In the genomic region with DNA sequence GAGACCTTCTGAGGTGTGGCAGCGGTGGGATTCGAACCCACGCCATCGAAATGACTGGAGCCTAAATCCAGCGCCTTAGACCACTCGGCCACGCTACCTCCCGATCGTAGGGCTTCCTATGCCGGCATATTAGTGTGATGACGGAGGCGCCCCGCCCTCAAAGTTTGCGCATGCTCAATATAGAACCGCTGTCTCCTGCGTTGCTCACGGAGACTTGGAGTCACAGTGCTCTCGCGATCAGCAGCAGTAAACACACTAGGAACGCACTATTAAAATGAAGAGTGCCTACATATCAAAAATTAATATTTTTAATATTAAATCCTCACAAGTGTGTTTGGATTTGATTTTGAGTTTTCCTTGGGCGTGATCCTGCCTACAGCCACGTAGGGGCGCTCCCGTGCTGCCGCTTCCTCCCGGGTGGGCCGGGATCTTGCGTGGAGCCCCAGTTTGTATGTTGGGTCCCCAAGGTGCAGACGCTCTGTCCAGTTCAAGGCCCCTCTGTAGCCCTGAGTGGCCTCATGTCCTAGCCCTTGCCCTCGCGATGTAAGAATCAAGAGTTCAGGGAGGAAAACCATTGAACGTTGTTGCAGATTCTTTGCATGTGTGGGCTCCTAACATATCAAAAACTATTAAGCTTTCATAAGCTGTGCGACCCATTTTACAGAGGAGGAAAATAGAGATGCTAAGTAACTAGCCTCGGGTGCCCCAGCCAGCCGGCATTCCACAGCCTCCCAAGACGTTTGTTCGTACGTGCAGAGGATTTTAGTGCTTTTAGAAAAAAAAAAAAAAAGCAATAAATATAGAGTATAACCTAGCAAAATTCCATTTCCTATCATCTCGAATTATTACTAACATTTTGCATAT, we compare ENCODE assay signal across 1 cellular context.
TF ChIP-seq lines count a peak whose summit lies in the region.

No MANE protein-coding gene starts in this region.

TF ChIP-seq in A549, 52 proteins besides CTCF, POLR2A, EP300 and RAD21 (continued from another document):
- TF ChIP-seq, protein P1, sequence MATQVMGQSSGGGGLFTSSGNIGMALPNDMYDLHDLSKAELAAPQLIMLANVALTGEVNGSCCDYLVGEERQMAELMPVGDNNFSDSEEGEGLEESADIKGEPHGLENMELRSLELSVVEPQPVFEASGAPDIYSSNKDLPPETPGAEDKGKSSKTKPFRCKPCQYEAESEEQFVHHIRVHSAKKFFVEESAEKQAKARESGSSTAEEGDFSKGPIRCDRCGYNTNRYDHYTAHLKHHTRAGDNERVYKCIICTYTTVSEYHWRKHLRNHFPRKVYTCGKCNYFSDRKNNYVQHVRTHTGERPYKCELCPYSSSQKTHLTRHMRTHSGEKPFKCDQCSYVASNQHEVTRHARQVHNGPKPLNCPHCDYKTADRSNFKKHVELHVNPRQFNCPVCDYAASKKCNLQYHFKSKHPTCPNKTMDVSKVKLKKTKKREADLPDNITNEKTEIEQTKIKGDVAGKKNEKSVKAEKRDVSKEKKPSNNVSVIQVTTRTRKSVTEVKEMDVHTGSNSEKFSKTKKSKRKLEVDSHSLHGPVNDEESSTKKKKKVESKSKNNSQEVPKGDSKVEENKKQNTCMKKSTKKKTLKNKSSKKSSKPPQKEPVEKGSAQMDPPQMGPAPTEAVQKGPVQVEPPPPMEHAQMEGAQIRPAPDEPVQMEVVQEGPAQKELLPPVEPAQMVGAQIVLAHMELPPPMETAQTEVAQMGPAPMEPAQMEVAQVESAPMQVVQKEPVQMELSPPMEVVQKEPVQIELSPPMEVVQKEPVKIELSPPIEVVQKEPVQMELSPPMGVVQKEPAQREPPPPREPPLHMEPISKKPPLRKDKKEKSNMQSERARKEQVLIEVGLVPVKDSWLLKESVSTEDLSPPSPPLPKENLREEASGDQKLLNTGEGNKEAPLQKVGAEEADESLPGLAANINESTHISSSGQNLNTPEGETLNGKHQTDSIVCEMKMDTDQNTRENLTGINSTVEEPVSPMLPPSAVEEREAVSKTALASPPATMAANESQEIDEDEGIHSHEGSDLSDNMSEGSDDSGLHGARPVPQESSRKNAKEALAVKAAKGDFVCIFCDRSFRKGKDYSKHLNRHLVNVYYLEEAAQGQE (IDR thresholded peaks at IDR 0.05), result peak; percentile 51; the same call in 1 of the 2 replicates
- TF ChIP-seq GATA3 (IDR thresholded peaks at IDR 0.05; ENCODE audit: borderline replicate concordance) (peak; percentile 41; the same call in 1 of the 2 replicates), KDM5A (IDR thresholded peaks at IDR 0.05) (peak; percentile 83), MYC (IDR thresholded peaks at IDR 0.05; ENCODE audit: borderline replicate concordance, low read length) (0 out of 2 replicates have a peak, but pooled peaks have one; percentile 42), HDAC2 (IDR thresholded peaks at IDR 0.05) (peak; percentile 89; the same call in 1 of the 2 replicates), RCOR1 (IDR thresholded peaks at IDR 0.05; ENCODE audit: low read depth, low read length) (peak; percentile 76; the same call in 1 of the 2 replicates), TP53 (CRISPR knock-in tag; IDR thresholded peaks at IDR 0.05) (no peak), CHD4 (IDR thresholded peaks at IDR 0.05; ENCODE audit: borderline replicate concordance) (peak; percentile 92), JUN (IDR thresholded peaks at IDR 0.05) (no peak), SMC3 (IDR thresholded peaks at IDR 0.05) (peak; percentile 86), EHMT2 (IDR thresholded peaks at IDR 0.05; ENCODE audit: low read depth) (no peak), RARB (CRISPR knock-in tag; IDR thresholded peaks at IDR 0.05) (0 out of 2 replicates have a peak, but pooled peaks have one; percentile 41), KDM1A (IDR thresholded peaks at IDR 0.05; ENCODE audit: low read depth) (peak; percentile 92), ZC3H11A (IDR thresholded peaks at IDR 0.05) (no peak), MAZ (IDR thresholded peaks at IDR 0.05; ENCODE audit: borderline replicate concordance, low read depth, low read length) (peak; percentile 80; the same call in 1 of the 2 replicates), HOXB5 (CRISPR knock-in tag; IDR thresholded peaks at IDR 0.05) (no peak), SREBF2 (IDR thresholded peaks at IDR 0.05) (peak; percentile 94), CEBPB (IDR thresholded peaks at IDR 0.05) (peak in 1 of 2 experiments; percentile 44; a peak in 1 of 4 replicates), PHF8 (IDR thresholded peaks at IDR 0.05; ENCODE audit: borderline replicate concordance, low read depth) (0 out of 2 replicates have a peak, but pooled peaks have one; percentile 24), NFE2L2 (conservative IDR thresholded peaks at IDR 0.05; ENCODE audit: low read length) (no peak), FOSB (CRISPR knock-in tag; IDR thresholded peaks at IDR 0.05) (no peak), TFCP2L1 (CRISPR knock-in tag; IDR thresholded peaks at IDR 0.05) (no peak), BHLHE40 (IDR thresholded peaks at IDR 0.05; ENCODE audit: low read depth, low read length) (no peak), CHD2 (IDR thresholded peaks at IDR 0.05; ENCODE audit: low read length, partially characterized antibody) (peak; percentile 74)
- TF ChIP-seq, protein P2, sequence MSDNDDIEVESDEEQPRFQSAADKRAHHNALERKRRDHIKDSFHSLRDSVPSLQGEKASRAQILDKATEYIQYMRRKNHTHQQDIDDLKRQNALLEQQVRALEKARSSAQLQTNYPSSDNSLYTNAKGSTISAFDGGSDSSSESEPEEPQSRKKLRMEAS (IDR thresholded peaks at IDR 0.05), result peak; percentile 47
- TF ChIP-seq, protein P3, sequence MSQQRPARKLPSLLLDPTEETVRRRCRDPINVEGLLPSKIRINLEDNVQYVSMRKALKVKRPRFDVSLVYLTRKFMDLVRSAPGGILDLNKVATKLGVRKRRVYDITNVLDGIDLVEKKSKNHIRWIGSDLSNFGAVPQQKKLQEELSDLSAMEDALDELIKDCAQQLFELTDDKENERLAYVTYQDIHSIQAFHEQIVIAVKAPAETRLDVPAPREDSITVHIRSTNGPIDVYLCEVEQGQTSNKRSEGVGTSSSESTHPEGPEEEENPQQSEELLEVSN (IDR thresholded peaks at IDR 0.05; ENCODE audit: borderline replicate concordance, low read depth), result no peak
- TF ChIP-seq, protein P4, sequence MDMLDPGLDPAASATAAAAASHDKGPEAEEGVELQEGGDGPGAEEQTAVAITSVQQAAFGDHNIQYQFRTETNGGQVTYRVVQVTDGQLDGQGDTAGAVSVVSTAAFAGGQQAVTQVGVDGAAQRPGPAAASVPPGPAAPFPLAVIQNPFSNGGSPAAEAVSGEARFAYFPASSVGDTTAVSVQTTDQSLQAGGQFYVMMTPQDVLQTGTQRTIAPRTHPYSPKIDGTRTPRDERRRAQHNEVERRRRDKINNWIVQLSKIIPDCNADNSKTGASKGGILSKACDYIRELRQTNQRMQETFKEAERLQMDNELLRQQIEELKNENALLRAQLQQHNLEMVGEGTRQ (IDR thresholded peaks at IDR 0.05), result no peak
- TF ChIP-seq, protein P5, sequence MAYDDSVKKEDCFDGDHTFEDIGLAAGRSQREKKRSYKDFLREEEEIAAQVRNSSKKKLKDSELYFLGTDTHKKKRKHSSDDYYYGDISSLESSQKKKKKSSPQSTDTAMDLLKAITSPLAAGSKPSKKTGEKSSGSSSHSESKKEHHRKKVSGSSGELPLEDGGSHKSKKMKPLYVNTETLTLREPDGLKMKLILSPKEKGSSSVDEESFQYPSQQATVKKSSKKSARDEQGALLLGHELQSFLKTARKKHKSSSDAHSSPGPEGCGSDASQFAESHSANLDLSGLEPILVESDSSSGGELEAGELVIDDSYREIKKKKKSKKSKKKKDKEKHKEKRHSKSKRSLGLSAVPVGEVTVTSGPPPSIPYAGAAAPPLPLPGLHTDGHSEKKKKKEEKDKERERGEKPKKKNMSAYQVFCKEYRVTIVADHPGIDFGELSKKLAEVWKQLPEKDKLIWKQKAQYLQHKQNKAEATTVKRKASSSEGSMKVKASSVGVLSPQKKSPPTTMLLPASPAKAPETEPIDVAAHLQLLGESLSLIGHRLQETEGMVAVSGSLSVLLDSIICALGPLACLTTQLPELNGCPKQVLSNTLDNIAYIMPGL (CRISPR knock-in tag; IDR thresholded peaks at IDR 0.05; ENCODE audit: borderline replicate concordance), result 0 out of 2 replicates have a peak, but pooled peaks have one; percentile 82
- TF ChIP-seq, protein P6, sequence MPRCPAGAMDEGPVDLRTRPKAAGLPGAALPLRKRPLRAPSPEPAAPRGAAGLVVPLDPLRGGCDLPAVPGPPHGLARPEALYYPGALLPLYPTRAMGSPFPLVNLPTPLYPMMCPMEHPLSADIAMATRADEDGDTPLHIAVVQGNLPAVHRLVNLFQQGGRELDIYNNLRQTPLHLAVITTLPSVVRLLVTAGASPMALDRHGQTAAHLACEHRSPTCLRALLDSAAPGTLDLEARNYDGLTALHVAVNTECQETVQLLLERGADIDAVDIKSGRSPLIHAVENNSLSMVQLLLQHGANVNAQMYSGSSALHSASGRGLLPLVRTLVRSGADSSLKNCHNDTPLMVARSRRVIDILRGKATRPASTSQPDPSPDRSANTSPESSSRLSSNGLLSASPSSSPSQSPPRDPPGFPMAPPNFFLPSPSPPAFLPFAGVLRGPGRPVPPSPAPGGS (IDR thresholded peaks at IDR 0.05), result 0 out of 3 replicates have a peak, but pooled peaks have one; percentile 14
- TF ChIP-seq, protein P7, sequence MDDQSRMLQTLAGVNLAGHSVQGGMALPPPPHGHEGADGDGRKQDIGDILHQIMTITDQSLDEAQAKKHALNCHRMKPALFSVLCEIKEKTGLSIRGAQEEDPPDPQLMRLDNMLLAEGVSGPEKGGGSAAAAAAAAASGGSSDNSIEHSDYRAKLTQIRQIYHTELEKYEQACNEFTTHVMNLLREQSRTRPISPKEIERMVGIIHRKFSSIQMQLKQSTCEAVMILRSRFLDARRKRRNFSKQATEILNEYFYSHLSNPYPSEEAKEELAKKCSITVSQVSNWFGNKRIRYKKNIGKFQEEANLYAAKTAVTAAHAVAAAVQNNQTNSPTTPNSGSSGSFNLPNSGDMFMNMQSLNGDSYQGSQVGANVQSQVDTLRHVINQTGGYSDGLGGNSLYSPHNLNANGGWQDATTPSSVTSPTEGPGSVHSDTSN (IDR thresholded peaks at IDR 0.05), result no peak
